ENCODE assay signal across 8 cellular contexts in the genomic region with DNA sequence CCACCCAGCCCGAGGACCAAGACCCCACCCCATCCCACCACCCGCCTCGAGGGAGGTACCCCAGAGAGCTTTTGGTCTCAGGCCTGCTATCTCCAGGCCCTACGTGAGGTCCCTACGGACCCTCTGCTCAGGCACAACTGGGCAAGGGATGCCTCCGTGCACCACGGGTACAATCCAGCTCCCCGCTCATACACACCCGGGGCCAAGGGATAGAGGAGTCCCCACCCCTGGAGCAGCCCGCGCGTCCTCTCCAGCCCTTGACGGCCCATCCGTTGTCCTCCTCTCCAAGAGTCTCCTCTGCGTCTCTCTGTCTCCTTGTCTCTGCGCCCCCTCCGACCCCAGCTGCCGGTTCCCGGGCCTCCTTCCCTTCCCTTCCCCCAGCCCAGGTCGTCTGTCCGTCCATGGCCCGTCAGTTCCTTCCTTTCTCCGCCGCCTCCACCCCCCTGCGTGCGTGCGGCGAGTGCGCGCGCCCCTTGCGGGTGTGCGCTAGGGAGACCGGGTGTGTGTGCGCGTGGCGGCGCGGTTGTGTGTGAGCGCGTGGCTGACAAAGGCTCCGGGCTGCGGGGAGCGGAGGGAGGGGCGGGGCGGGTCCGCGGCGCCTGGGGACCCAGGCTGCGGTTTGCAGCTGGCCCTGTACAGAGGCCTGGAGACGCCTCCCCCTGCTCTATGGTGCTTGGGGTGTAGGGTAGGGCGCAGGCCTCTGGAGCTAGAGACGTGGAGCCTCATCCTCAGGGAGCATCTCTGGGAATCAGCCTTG. TPM values are rescaled to one million over a fixed set of nuclear protein-coding genes. Genes with fewer than 3 reads are reported as not detected.
DNase-seq lines count a peak whose midpoint lies in the region; ATAC-seq and TF ChIP-seq lines count a peak whose summit lies in the region.

No MANE protein-coding gene starts in this region.

- H3K4me3 Mint-ChIP-seq in T-helper 2 cell treated with Interferon-gamma antibody and Interleukin-4, amounts not matched to agents 5 μg/mL and 100 μg/mL, for 36 hours = peak overlapping the region; percentile 66
- H3K4me3 Mint-ChIP-seq in neural progenitor cell = peak overlapping the region; percentile 82

- H2AFZ ChIP-seq in neural progenitor cell (replicated peaks) = no peak overlapping the region

- H3K4me2 ChIP-seq in neural progenitor cell = peak overlapping the region; percentile 84

- peaks cover 15% of the 10 kb centered on the region for H3F3A ChIP-seq in neural progenitor cell (ENCODE audit: low read depth)

- no peaks in the 10 kb centered on the region for H3K79me2 ChIP-seq in neural progenitor cell (ENCODE audit: low read depth)

- H3K9me3 ChIP-seq in neural progenitor cell (ENCODE audit: low read depth) = no peaks in the 10 kb centered on the region

- H3K36me3 ChIP-seq in neural progenitor cell = no peaks in the 10 kb centered on the region

- H3K4me1 Mint-ChIP-seq in T-helper 2 cell treated with Interferon-gamma antibody and Interleukin-4, amounts not matched to agents 5 μg/mL and 100 μg/mL, for 36 hours (ENCODE audit: low read depth) = peaks cover 18% of the 10 kb centered on the region
- peaks cover 17% of the 10 kb centered on the region for H3K4me1 Mint-ChIP-seq in neural progenitor cell

- DNase-seq in NCI-H1694 treated with DMSO at 0.1 percent for 48 hours (lab: John Stamatoyannopoulos, UW) (peak; percentile 36), NCI-H1694 (lab: John Stamatoyannopoulos, UW) (no peak), neural progenitor cell (ENCODE audit: low spot score) (peak; percentile 72), hepatic stellate cell (ENCODE audit: low spot score) (no peak)
- DNase-seq in T-helper 2 cell treated with Interferon-gamma antibody and Interleukin-4, amounts not matched to agents 5 μg/mL and 100 μg/mL, for 36 hours (ENCODE audit: low spot score) = peak; percentile 9

- H3K9me3 Mint-ChIP-seq in T-helper 2 cell treated with Interferon-gamma antibody and Interleukin-4, amounts not matched to agents 5 μg/mL and 100 μg/mL, for 36 hours = no peaks in the 10 kb centered on the region
- no peaks in the 10 kb centered on the region for H3K9me3 Mint-ChIP-seq in neural progenitor cell

- peaks cover 11% of the 10 kb centered on the region for H3K4me1 ChIP-seq in neural progenitor cell

- no peak for TF ChIP-seq CTCF in neural progenitor cell (IDR thresholded peaks at IDR 0.05)

- no peak overlapping the region for H3K9ac ChIP-seq in neural progenitor cell

- no peak overlapping the region for H3K27ac ChIP-seq in neural progenitor cell

- peaks cover 4% of the 10 kb centered on the region for H3K36me3 Mint-ChIP-seq in T-helper 2 cell treated with Interferon-gamma antibody and Interleukin-4, amounts not matched to agents 5 μg/mL and 100 μg/mL, for 36 hours (ENCODE audit: low read depth)
- no peaks in the 10 kb centered on the region for H3K36me3 Mint-ChIP-seq in neural progenitor cell

- ATAC-seq in esophagus mucosa (peak; percentile 17), HG03457 (IDR thresholded peaks at IDR 0.05; ENCODE audit: unreplicated experiment) (no peak), GM18511 (IDR thresholded peaks at IDR 0.05; ENCODE audit: unreplicated experiment) (no peak)

- H3K4me3 ChIP-seq in neural progenitor cell = peak overlapping the region; percentile 49

- no peak overlapping the region for H3K27ac Mint-ChIP-seq in T-helper 2 cell treated with Interferon-gamma antibody and Interleukin-4, amounts not matched to agents 5 μg/mL and 100 μg/mL, for 36 hours
- H3K27ac Mint-ChIP-seq in neural progenitor cell = no peak overlapping the region

- peaks cover 76% of the 10 kb centered on the region for H3K27me3 ChIP-seq in neural progenitor cell

- H3K27me3 Mint-ChIP-seq in T-helper 2 cell treated with Interferon-gamma antibody and Interleukin-4, amounts not matched to agents 5 μg/mL and 100 μg/mL, for 36 hours (ENCODE audit: low read depth) = peaks cover 50% of the 10 kb centered on the region
- peaks cover 52% of the 10 kb centered on the region for H3K27me3 Mint-ChIP-seq in neural progenitor cell (ENCODE audit: insufficient read depth, low read depth)

- peaks cover 26% of the 10 kb centered on the region for H4K20me1 ChIP-seq in neural progenitor cell (ENCODE audit: low read depth)

RNA-seq across cellular contexts. Expression of a gene that starts 0.9 kb away (rescaled TPM):
- total RNA-seq in esophagus mucosa = 33.9 TPM
- 0.34 and 1.7 TPM in 2 replicates for total RNA-seq in neural progenitor cell (ENCODE audit: low replicate concordance)

RNA-seq across cellular contexts. Expression of a gene that starts 55.6 kb away (rescaled TPM):
- 42.9 TPM for total RNA-seq in esophagus mucosa
- 17.4 and 44.6 TPM in 2 replicates for total RNA-seq in neural progenitor cell (ENCODE audit: low replicate concordance)

Comparison
In these comparisons a context has a peak if more than half of its experiments do, and no peak if none do; other contexts are left out.
1. DNase-seq: peak in NCI-H1694 treated with DMSO at 0.1 percent for 48 hours (single experiment), T-helper 2 cell treated with Interferon-gamma antibody and Interleukin-4, amounts not matched to agents 5 μg/mL and 100 μg/mL, for 36 hours (single experiment) and neural progenitor cell (single experiment); none in NCI-H1694 (single experiment) and hepatic stellate cell (single experiment).
2. RNA of a gene that starts 0.9 kb away (total RNA-seq): 33.9 TPM in esophagus mucosa (single experiment); 0.34 to 1.7 TPM in neural progenitor cell; every median in the first group is over 10 times any median in the second.